In the genomic region with DNA sequence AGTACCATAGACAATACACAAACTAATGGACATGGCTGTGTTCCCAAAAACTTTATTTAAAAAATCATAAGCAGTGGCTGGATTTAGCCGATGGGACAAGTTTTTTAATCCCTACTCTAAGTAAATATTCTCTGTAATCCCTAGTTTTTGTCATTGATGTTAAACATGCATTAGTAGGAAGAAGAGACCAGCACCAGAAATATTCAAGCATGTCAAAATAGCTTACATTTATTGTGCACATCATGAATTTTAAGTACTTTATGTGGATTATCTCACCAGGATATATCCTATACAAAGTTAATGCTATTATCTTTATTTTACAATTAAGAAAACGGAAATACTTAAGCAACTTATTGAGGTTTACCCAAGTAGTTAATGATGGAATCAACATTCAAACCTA, we compare ENCODE assay signal across 9 cellular contexts. TPM values are rescaled to one million over a fixed set of nuclear protein-coding genes. Genes with fewer than 3 reads are reported as not detected.
"Had no signal": no experiment of that assay in that cellular context is flagged by ENCODE, and none has a peak within 500 bp of the region (broad histone marks: within the 10 kb centered on the region; RNA-seq: fewer than 3 reads in every experiment).

No MANE protein-coding gene starts in this region.

- DNase-seq: H9, HCEC 1CT, KG1 had no signal

- FAIRE-seq: H1, H54, HepG2 had no signal

- H3K27ac ChIP-seq: HL-60 had no signal

- H3K4me3 ChIP-seq: GM23338 had no signal

- H2AFZ ChIP-seq: GM23338 had no signal

- H3K4me2 ChIP-seq: GM23338 had no signal

- ATAC-seq: GM23338, HepG2 had no signal

RNA-seq across cellular contexts. Expression of gene HSPA4L, which starts 46.0 kb away (rescaled TPM):
- polyA plus RNA-seq: IgD-negative memory B cell had no signal
